Comparison of ENCODE assay signal across 6 cellular contexts in the genomic region with DNA sequence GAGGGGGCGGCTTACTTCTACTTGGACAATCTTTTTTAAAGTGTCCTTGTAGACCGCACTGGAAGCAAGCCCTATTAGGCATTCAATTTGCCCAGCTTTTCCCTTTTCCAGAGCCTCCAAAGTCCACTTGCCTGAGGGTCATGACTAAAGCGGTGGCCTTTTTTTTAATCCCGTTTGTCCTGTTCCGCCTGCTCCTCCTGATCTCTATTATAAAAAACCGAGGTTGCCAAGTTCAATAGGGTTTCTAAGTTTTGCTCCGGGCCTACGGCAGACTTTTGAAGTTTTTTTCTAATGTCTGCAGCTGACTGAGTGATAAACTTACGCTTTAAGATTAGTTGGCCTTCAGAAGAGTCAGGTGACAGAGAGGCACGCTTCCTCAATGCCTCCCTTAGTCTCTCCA. TPM values are rescaled to one million over a fixed set of nuclear protein-coding genes. Genes with fewer than 3 reads are reported as not detected.
"Had no signal": no experiment of that assay in that cellular context is flagged by ENCODE, and none has a peak within 500 bp of the region (broad histone marks: within the 10 kb centered on the region; RNA-seq: fewer than 3 reads in every experiment).

No MANE protein-coding gene starts in this region.

RNA-seq across cellular contexts. Expression of gene ERVW-1, which starts 3.8 kb away (rescaled TPM):
- total RNA-seq: HepG2, HT1080, IMR-90, Peyer's patch, Right ventricle myocardium superior, SK-MEL-5 had no signal
